ENCODE assay signal across 7 cellular contexts in genomic region chr4:102774254-102774653, GRCh38.
"Had no signal": no experiment of that assay in that cellular context is flagged by ENCODE, and none has a peak within 500 bp of the region (broad histone marks: within the 10 kb centered on the region; RNA-seq: fewer than 3 reads in every experiment).

No MANE protein-coding gene starts in this region.

- DNase-seq: IMR-90, KBM-7, KG1 had no signal

- H3K27ac ChIP-seq: HL-60 had no signal

- H3K4me3 ChIP-seq: K562 had no signal

- ATAC-seq: HepG2, K562 had no signal

- FAIRE-seq: HepG2, HTR-8/SVneo, K562 had no signal
